1 cellular context compared by ENCODE assay signal in the genomic region with DNA sequence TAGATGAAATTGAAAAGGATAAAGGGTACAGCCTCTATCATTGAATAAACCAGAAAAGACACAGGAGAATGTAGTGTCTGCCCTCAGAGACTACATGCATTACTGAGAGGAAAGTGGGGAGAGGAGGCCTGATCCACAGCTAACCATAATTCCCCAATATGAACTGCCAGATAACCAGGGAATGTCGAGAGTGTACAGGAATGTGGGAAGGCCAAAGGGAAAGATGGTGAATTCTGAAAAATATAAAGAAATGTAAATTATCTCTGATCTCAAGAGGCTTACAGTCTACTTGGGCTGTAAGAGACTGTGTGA.
TF ChIP-seq lines count a peak whose summit lies in the region.

No MANE protein-coding gene starts in this region.

TF ChIP-seq in GM23338, 12 proteins besides CTCF, POLR2A, EP300 and RAD21 (continued from another document):
- no peak for TF ChIP-seq ZNF462 (CRISPR knock-in tag; IDR thresholded peaks at IDR 0.05)
- no peak for TF ChIP-seq NANOG (IDR thresholded peaks at IDR 0.05; ENCODE audit: borderline replicate concordance)
- TF ChIP-seq, protein P1, sequence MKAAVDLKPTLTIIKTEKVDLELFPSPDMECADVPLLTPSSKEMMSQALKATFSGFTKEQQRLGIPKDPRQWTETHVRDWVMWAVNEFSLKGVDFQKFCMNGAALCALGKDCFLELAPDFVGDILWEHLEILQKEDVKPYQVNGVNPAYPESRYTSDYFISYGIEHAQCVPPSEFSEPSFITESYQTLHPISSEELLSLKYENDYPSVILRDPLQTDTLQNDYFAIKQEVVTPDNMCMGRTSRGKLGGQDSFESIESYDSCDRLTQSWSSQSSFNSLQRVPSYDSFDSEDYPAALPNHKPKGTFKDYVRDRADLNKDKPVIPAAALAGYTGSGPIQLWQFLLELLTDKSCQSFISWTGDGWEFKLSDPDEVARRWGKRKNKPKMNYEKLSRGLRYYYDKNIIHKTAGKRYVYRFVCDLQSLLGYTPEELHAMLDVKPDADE (IDR thresholded peaks at IDR 0.05): no peak
- TF ChIP-seq POLR2AphosphoS5 (IDR thresholded peaks at IDR 0.05; ENCODE audit: low read depth): no peak
- no peak for TF ChIP-seq EZH2 (IDR thresholded peaks at IDR 0.05; ENCODE audit: low read depth, unreplicated experiment)
